Comparison of ENCODE assay signal across 8 cellular contexts in genomic region chr19:18571564-18572344, GRCh38. TPM values are rescaled to one million over a fixed set of nuclear protein-coding genes. Genes with fewer than 3 reads are reported as not detected.
DNase-seq lines count a peak whose midpoint lies in the region; ATAC-seq and TF ChIP-seq lines count a peak whose summit lies in the region.

Gene UBA52 (plus strand): TSS chr19:18571857. CDS start chr19:18573301, 1,444 bp downstream.

- H3K36me3 ChIP-seq in parathyroid adenoma (ENCODE audit: control insufficient read depth, insufficient read depth, low read length) (no peaks in the 10 kb centered on the region), tibial nerve (peaks cover 2 to 70% (median 18%) of the 10 kb centered on the region in 3 donors)

- peak within 1 kb of the TSS; percentile 97 for H2AFZ ChIP-seq in parathyroid adenoma

- intact Hi-C loops in head of caudate nucleus (cut with DNase I), result no loop called here

- H3K9me3 ChIP-seq in parathyroid adenoma (ENCODE audit: control insufficient read depth, low read length) (no peaks in the 10 kb centered on the region), tibial nerve (no peaks in the 10 kb centered on the region)

- peak within 1 kb of the TSS; percentile 80 for H3K4me2 ChIP-seq in parathyroid adenoma (ENCODE audit: low read length)

- H3K79me2 ChIP-seq in parathyroid adenoma, result peaks cover 16% of the 10 kb centered on the region

- WGBS in tibial nerve, 2 donors, result 0% methylated on average over 25 to 74 of the region's 75 CpGs

- ATAC-seq in HG02678 (IDR thresholded peaks at IDR 0.05; ENCODE audit: unreplicated experiment), result peak; percentile 95

- H3K4me3 ChIP-seq in GM12864 (ENCODE audit: low read depth, low read length), result peak within 1 kb of the TSS; percentile 99
- peak within 1 kb of the TSS; percentile 90 for H3K4me3 ChIP-seq in parathyroid adenoma (ENCODE audit: low read depth, low read length)
- peak within 1 kb of the TSS; percentile 73 to 82 (median 79) for H3K4me3 ChIP-seq in tibial nerve

- peak; percentile 63 to 93 for TF ChIP-seq POLR2A in tibial nerve (IDR thresholded peaks at IDR 0.05)

- H3K27ac ChIP-seq in parathyroid adenoma (peak within 1 kb of the TSS; percentile 90), tibial nerve (peak within 1 kb of the TSS; percentile 81 to 92 (median 92))

- TF ChIP-seq CTCF in GM12864 (IDR thresholded peaks at IDR 0.05; ENCODE audit: low read depth, low read length, missing control alignments) (no peak), parathyroid adenoma (IDR thresholded peaks at IDR 0.05) (no peak), tibial nerve (IDR thresholded peaks at IDR 0.05) (peak in 2 of 5 experiments; percentile 8 to 49)

- H3K27me3 ChIP-seq in parathyroid adenoma (ENCODE audit: control insufficient read depth, insufficient read depth, low read length) (no peaks in the 10 kb centered on the region), tibial nerve (no peaks in the 10 kb centered on the region)

- DNase-seq in GM12864 (ENCODE audit: low read depth), result peak; percentile 92
- peak; percentile 95 to 98 (median 98) for DNase-seq in NCI-H1417 (lab: John Stamatoyannopoulos, UW)
- DNase-seq in SW 1271 (lab: John Stamatoyannopoulos, UW), result peak; percentile 94
- peak; percentile 97 for DNase-seq in activated naive CD8-positive, alpha-beta T cell treated with anti-CD3 and anti-CD28 coated beads, Interleukin-2, amount 50 U/mL, for 16 hours (ENCODE audit: low read depth, low spot score)
- DNase-seq in head of caudate nucleus, result peak; percentile 93 to 99 (median 97)
- DNase-seq in tibial nerve (ENCODE audit: low spot score in 2 of 2), result peak; percentile 96

- TF ChIP-seq EP300 in tibial nerve (IDR thresholded peaks at IDR 0.05), result peak; percentile 96 to 99

- H3K9ac ChIP-seq in parathyroid adenoma, result peak within 1 kb of the TSS; percentile 73

- peaks cover 20% of the 10 kb centered on the region for H3K4me1 ChIP-seq in parathyroid adenoma
- peaks cover 4 to 24% (median 12%) of the 10 kb centered on the region in 4 donors for H3K4me1 ChIP-seq in tibial nerve

RNA-seq across cellular contexts. Expression of gene UBA52, which starts in this region (rescaled TPM):
- 100 to 1,000 TPM; 504 to 826 (median 521) TPM for total RNA-seq in tibial nerve

Comparison
In these comparisons a context has a peak if more than half of its experiments do, and no peak if none do; other contexts are left out.
1. Peak in every context shown above with its lines: DNase-seq, ATAC-seq, H3K4me3 ChIP-seq and H3K27ac ChIP-seq.